Comparison of ENCODE assay signal across 7 cellular contexts in genomic region chr4:8580321-8581093, GRCh38. TPM values are rescaled to one million over a fixed set of nuclear protein-coding genes. Genes with fewer than 3 reads are reported as not detected.
DNase-seq lines count a peak whose midpoint lies in the region; ATAC-seq, FAIRE-seq and TF ChIP-seq lines count a peak whose summit lies in the region.

TSS of gene GPR78 (plus strand) at chr4:8580392. CDS start at chr4:8580983, 591 bp downstream.

- TF ChIP-seq CTCF in glutamatergic neuron (IDR thresholded peaks at IDR 0.05; ENCODE audit: partially characterized antibody, unreplicated experiment) (no peak), esophagus squamous epithelium (IDR thresholded peaks at IDR 0.05) (no peak), gastrocnemius medialis (IDR thresholded peaks at IDR 0.05 in 4 of 5, conservative IDR thresholded peaks at IDR 0.05 in 1 of 5) (no peak)

- WGBS in esophagus squamous epithelium, 2 donors, result 14 to 20% methylated on average over 5 to 16 of the region's 63 CpGs

- H3K4me1 ChIP-seq in esophagus squamous epithelium, result peaks cover 0 to 16% (median 0%) of the 10 kb centered on the region in 3 donors
- H3K4me1 ChIP-seq in gastrocnemius medialis, result no peaks in the 10 kb centered on the region

- no peak within 1 kb of the TSS for H3K27ac ChIP-seq in esophagus squamous epithelium
- no peak within 1 kb of the TSS for H3K27ac ChIP-seq in gastrocnemius medialis

- H3K36me3 Mint-ChIP-seq in glutamatergic neuron (ENCODE audit: unreplicated experiment), result no peaks in the 10 kb centered on the region

- in situ Hi-C loops in gastrocnemius medialis (cut with MboI; ENCODE audit: low sequenced_read_pairs in 4 of 4), result no loop called here

- peaks cover 13% of the 10 kb centered on the region for H3K27me3 Mint-ChIP-seq in glutamatergic neuron (ENCODE audit: unreplicated experiment)

- no peak within 1 kb of the TSS for H3K4me3 ChIP-seq in esophagus squamous epithelium
- no peak within 1 kb of the TSS for H3K4me3 ChIP-seq in gastrocnemius medialis

- peak within 1 kb of the TSS; percentile 87 for H3K4me3 Mint-ChIP-seq in glutamatergic neuron (ENCODE audit: unreplicated experiment)

- no peak for ATAC-seq in gastrocnemius medialis

- H3K27me3 ChIP-seq in esophagus squamous epithelium, result peaks cover 0 to 75% (median 2%) of the 10 kb centered on the region in 4 donors
- H3K27me3 ChIP-seq in gastrocnemius medialis, result peaks cover 22 to 35% (median 35%) of the 10 kb centered on the region in 3 donors

- TF ChIP-seq POLR2A in esophagus squamous epithelium (IDR thresholded peaks at IDR 0.05) (no peak), gastrocnemius medialis (IDR thresholded peaks at IDR 0.05) (no peak)

- no peak within 1 kb of the TSS for H3K27ac Mint-ChIP-seq in glutamatergic neuron (ENCODE audit: unreplicated experiment)

- peak; percentile 16 for FAIRE-seq in HTR-8/SVneo (lab: Jason Lieb, UNC)

- no peaks in the 10 kb centered on the region for H3K9me3 ChIP-seq in esophagus squamous epithelium
- no peaks in the 10 kb centered on the region for H3K9me3 ChIP-seq in gastrocnemius medialis

- DNase-seq in HTR-8/SVneo (ENCODE audit: insufficient read length, low spot score), result peak; percentile 65
- peak; percentile 22 for DNase-seq in activated CD4-positive, alpha-beta T cell treated with anti-CD3 and anti-CD28 coated beads, Interleukin-2, amount 50 U/mL, for 1 hour
- DNase-seq in glutamatergic neuron, result peak; percentile 63
- DNase-seq in retina, result peak; percentile 88
- DNase-seq in SKM-1 (lab: John Stamatoyannopoulos, UW; ENCODE audit: unreplicated experiment), result no peak
- DNase-seq in esophagus squamous epithelium (lab: John Stamatoyannopoulos, UW), result no peak
- DNase-seq in gastrocnemius medialis, result no peak

- intact Hi-C loops in esophagus squamous epithelium (cut with DNase I) (no loop called here), gastrocnemius medialis (cut with DNase I; ENCODE audit: low total_unique reads) (no loop called here)

- no peaks in the 10 kb centered on the region for H3K36me3 ChIP-seq in esophagus squamous epithelium
- no peaks in the 10 kb centered on the region for H3K36me3 ChIP-seq in gastrocnemius medialis

- peaks cover 9% of the 10 kb centered on the region for H3K9me3 Mint-ChIP-seq in glutamatergic neuron (ENCODE audit: unreplicated experiment)

- peaks cover 9% of the 10 kb centered on the region for H3K4me1 Mint-ChIP-seq in glutamatergic neuron (ENCODE audit: low read depth, unreplicated experiment)

RNA-seq across cellular contexts. Expression of gene GPR78, which starts in this region (rescaled TPM):
- total RNA-seq in glutamatergic neuron (ENCODE audit: unreplicated experiment) (0.17 TPM), esophagus squamous epithelium (1 to 10 TPM; 2.5 to 8.3 (median 3.1) TPM), gastrocnemius medialis (not detected)

Comparison
In these comparisons a context has a peak if more than half of its experiments do, and no peak if none do; other contexts are left out.
1. Peak in DNase-seq in glutamatergic neuron; RNA of the gene not detected or under 1 TPM.
2. DNase-seq: peak in HTR-8/SVneo (single experiment), activated CD4-positive, alpha-beta T cell treated with anti-CD3 and anti-CD28 coated beads, Interleukin-2, amount 50 U/mL, for 1 hour (single experiment) and retina (single experiment); none in SKM-1 (single experiment), esophagus squamous epithelium (single experiment) and gastrocnemius medialis (0 of 2).